Comparison of ENCODE assay signal across 1 cellular context in the genomic region with DNA sequence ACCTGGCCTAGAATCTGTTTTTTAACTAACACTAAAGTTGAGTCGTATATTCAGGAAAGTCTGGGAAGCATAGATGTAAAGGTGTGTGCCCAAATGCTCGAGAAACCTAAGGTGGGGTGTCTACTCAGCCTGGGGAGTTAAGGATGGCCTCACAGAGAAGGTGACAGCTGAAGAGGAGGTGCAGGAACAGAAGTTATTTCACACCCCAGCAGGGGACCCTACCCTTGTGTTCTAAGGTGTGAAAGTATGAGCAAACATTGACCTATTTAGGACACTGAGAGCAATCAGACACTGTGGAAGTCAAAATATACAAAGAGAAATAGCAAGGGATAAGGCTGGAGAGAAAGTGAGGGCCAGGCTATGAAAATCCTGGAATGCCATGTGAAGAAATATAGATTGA.
TF ChIP-seq lines count a peak whose summit lies in the region.

No MANE protein-coding gene starts in this region.

TF ChIP-seq in H1, 55 proteins besides CTCF, POLR2A, EP300 and RAD21:
- TF ChIP-seq EGR1 (IDR thresholded peaks at IDR 0.05; ENCODE audit: borderline replicate concordance, low read depth, low read length), result no peak
TF ChIP-seq in H1: peak in this region for 0.
